21 cellular contexts compared by ENCODE assay signal in the genomic region with DNA sequence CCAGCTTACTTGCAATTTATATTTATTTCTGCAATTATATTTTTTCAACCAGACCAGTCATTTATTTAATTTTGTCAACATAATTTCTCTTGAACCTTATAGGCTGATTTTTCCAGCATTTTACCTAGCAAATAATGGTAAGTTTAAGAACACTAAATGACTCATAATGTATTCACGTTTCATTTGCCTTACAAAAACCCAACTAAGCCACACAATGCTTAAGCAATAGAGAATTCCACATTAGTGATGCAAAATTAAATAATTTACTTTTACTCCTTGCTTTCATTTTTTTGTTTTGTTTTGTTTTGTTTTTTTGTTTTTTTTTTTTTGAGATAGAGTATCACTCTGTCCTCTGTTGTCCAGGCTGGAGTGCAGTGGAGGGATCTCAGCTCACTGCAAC.
DNase-seq lines count a peak whose midpoint lies in the region; ATAC-seq and TF ChIP-seq lines count a peak whose summit lies in the region.
"Had no signal": no experiment of that assay in that cellular context is flagged by ENCODE, and none has a peak within 500 bp of the region (broad histone marks: within the 10 kb centered on the region; RNA-seq: fewer than 3 reads in every experiment).

No MANE protein-coding gene starts in this region.

- WGBS in mesenchymal stem cell, result 70% methylated on average over 1 of the region's 1 CpG

- H3K79me1 ChIP-seq in mesenchymal stem cell (replicated peaks; ENCODE audit: low read length, poor library complexity, severe bottlenecking), result no peaks in the 10 kb centered on the region

- DNase-seq in GM03348 (ENCODE audit: low spot score) (peak; percentile 2), M059J (ENCODE audit: low read depth) (peak; percentile 39), epithelial cell of esophagus (ENCODE audit: low read depth) (peak; percentile 44), mesenchymal stem cell (peak; percentile 22), cerebellum (ENCODE audit: low spot score) (no peak), Right ventricle myocardium inferior (ENCODE audit: missing footprints) (no peak)
- no peak for DNase-seq in naive thymus-derived CD8-positive, alpha-beta T cell
- DNase-seq: ACHN; CD4-positive, alpha-beta T cell; DMS153; MM.1S; NCI-H1092; NCI-H146; NCI-H2029 treated with DMSO at 0.1 percent for 48 hours; NCI-H2171; NCI-H446; NCI-H69; SHP77 had no signal

- POLR2A ChIA-PET in naive thymus-derived CD8-positive, alpha-beta T cell (lab: Charles Lee), result no interaction called here

- no peak for TF ChIP-seq CTCF in epithelial cell of esophagus (IDR thresholded peaks at IDR 0.05; ENCODE audit: insufficient read depth, low read depth, low read length, missing control alignments)

- peaks cover 18 to 64% (median 43%) of the 10 kb centered on the region in 9 donors for H3K9me3 Mint-ChIP-seq in naive thymus-derived CD8-positive, alpha-beta T cell

- no peak overlapping the region for H3K23ac ChIP-seq in mesenchymal stem cell (ENCODE audit: low read length in 2 of 2)

- no peak overlapping the region for H4K91ac ChIP-seq in mesenchymal stem cell (ENCODE audit: low read length)

- no peaks in the 10 kb centered on the region for H3K4me1 Mint-ChIP-seq in naive thymus-derived CD8-positive, alpha-beta T cell
- H3K4me1 Mint-ChIP-seq: B cell had no signal

- peaks cover 0 to 4% (median 1%) of the 10 kb centered on the region in 5 donors for H3K27me3 Mint-ChIP-seq in naive thymus-derived CD8-positive, alpha-beta T cell
- H3K27me3 Mint-ChIP-seq: B cell had no signal

- no peak overlapping the region for H3K18ac ChIP-seq in mesenchymal stem cell (ENCODE audit: low read depth in 1 of 2, low read length in 2 of 2)

- no peak overlapping the region for H3K4me3 Mint-ChIP-seq in naive thymus-derived CD8-positive, alpha-beta T cell
- H3K4me3 Mint-ChIP-seq: B cell; CD4-positive, alpha-beta T cell had no signal

- H2AK5ac ChIP-seq in mesenchymal stem cell (ENCODE audit: low read length, severe bottlenecking), result no peak overlapping the region

- no peak overlapping the region for H3K27ac Mint-ChIP-seq in naive thymus-derived CD8-positive, alpha-beta T cell
- H3K27ac Mint-ChIP-seq: B cell; CD4-positive, alpha-beta T cell had no signal

- no peak overlapping the region for H2BK12ac ChIP-seq in mesenchymal stem cell (ENCODE audit: low read length in 2 of 2)

- no peak overlapping the region for H2AFZ ChIP-seq in mesenchymal stem cell (ENCODE audit: low read depth, low read length)

- H3K9me3 ChIP-seq in mesenchymal stem cell (ENCODE audit: control insufficient read depth, low read length), result peaks cover 49% of the 10 kb centered on the region

- H3K9ac ChIP-seq in mesenchymal stem cell (ENCODE audit: low read length), result no peak overlapping the region

- H2BK120ac ChIP-seq in mesenchymal stem cell (ENCODE audit: low read depth, low read length), result no peak overlapping the region

- H3K27ac ChIP-seq in mesenchymal stem cell (ENCODE audit: low read length, poor library complexity, severe bottlenecking), result no peak overlapping the region
- H3K27ac ChIP-seq: SK-N-MC had no signal

- H3K36me3 ChIP-seq in mesenchymal stem cell (ENCODE audit: control insufficient read depth in 1 of 2, insufficient read depth in 2 of 2, low read depth in 1 of 2, low read length in 2 of 2), result no peaks in the 10 kb centered on the region

- no peaks in the 10 kb centered on the region for H3K4me1 ChIP-seq in mesenchymal stem cell (ENCODE audit: control insufficient read depth, insufficient read depth, low read depth, low read length)

- intact Hi-C loops in Right ventricle myocardium inferior (cut with DNase I), result no loop called here

- no peak overlapping the region for H4K8ac ChIP-seq in mesenchymal stem cell (ENCODE audit: low read length)

- no peak overlapping the region for H3K4me3 ChIP-seq in epithelial cell of esophagus (ENCODE audit: low read length)
- no peak overlapping the region for H3K4me3 ChIP-seq in mesenchymal stem cell (ENCODE audit: insufficient read depth in 1 of 2, low read depth in 1 of 2, low read length in 2 of 2)
- H3K4me3 ChIP-seq: SK-N-MC had no signal

- no peaks in the 10 kb centered on the region for H3K27me3 ChIP-seq in mesenchymal stem cell (ENCODE audit: control insufficient read depth in 1 of 2, insufficient read depth in 1 of 2, low read length in 2 of 2)

- no peak overlapping the region for H3K4me2 ChIP-seq in mesenchymal stem cell (ENCODE audit: low read length, poor library complexity, severe bottlenecking)

- ATAC-seq in naive thymus-derived CD8-positive, alpha-beta T cell, result no peak
- no peak for ATAC-seq in activated CD4-positive, CD25-positive, alpha-beta regulatory T cell treated with anti-CD3 and anti-CD28 coated beads, Interleukin-2, amount 50 U/mL, for 24 hours
- ATAC-seq in Right ventricle myocardium inferior, result no peak

- H2BK5ac ChIP-seq in mesenchymal stem cell (ENCODE audit: low read depth, low read length, poor library complexity, severe bottlenecking), result no peak overlapping the region

- no peak overlapping the region for H2BK15ac ChIP-seq in mesenchymal stem cell (ENCODE audit: low read depth, poor library complexity, severe bottlenecking)

- no peak overlapping the region for H3K4ac ChIP-seq in mesenchymal stem cell (ENCODE audit: low read depth in 1 of 2, low read length in 2 of 2)

- peaks cover 4 to 42% (median 15%) of the 10 kb centered on the region in 3 donors for H3K36me3 Mint-ChIP-seq in naive thymus-derived CD8-positive, alpha-beta T cell

- H3K14ac ChIP-seq in mesenchymal stem cell (ENCODE audit: low read length in 2 of 2), result no peak overlapping the region

Comparison
In these comparisons a context has a peak if more than half of its experiments do, and no peak if none do; other contexts are left out.
1. DNase-seq: peak in GM03348 (single experiment), M059J (single experiment), epithelial cell of esophagus (single experiment) and mesenchymal stem cell (single experiment); none in naive thymus-derived CD8-positive, alpha-beta T cell (0 of 10), cerebellum (single experiment) and Right ventricle myocardium inferior (single experiment).